24 cellular contexts compared by ENCODE assay signal in the genomic region with DNA sequence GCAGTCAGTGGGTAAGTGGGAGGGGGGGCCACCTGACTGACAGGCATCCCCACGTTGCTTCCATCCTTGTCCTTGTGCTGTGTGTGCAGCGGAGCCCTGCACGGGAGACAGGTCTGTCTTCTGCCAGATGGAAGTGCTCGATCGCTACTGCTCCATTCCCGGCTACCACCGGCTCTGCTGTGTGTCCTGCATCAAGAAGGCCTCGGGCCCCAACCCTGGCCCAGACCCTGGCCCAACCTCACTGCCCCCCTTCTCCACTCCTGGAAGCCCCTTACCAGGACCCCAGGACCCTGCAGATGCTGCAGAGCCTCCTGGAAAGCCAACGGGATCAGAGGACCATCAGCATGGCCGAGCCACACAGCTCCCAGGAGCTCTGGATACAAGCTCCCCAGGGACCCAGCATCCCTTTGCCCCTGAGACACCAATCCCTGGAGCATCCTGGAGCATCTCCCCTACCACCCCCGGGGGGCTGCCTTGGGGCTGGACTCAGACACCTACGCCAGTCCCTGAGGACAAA. TPM values are rescaled to one million over a fixed set of nuclear protein-coding genes. Genes with fewer than 3 reads are reported as not detected.
"Had no signal": no experiment of that assay in that cellular context is flagged by ENCODE, and none has a peak within 500 bp of the region (broad histone marks: within the 10 kb centered on the region; RNA-seq: fewer than 3 reads in every experiment).

No MANE protein-coding gene starts in this region.

- H3K9me3 Mint-ChIP-seq: activated naive CD4-positive, alpha-beta T cell treated with anti-CD3 and anti-CD28 coated beads, Interleukin-2, amount 50 U/mL, for 24 hours; immature natural killer cell had no signal

- H3K9me3 ChIP-seq: esophagus squamous epithelium, heart right ventricle, psoas muscle, stomach, vagina had no signal

- H3K36me3 Mint-ChIP-seq: activated naive CD4-positive, alpha-beta T cell treated with anti-CD3 and anti-CD28 coated beads, Interleukin-2, amount 50 U/mL, for 24 hours had no signal

- H3K36me3 ChIP-seq: esophagus squamous epithelium, heart right ventricle, stomach, vagina had no signal

- DNase-seq: activated CD4-positive, CD25-positive, alpha-beta regulatory T cell treated with anti-CD3 and anti-CD28 coated beads, Interleukin-2, amount 50 U/mL, for 72 hours; activated gamma-delta T cell; cerebellar nuclear complex; effector CD4-positive, alpha-beta T cell; esophagus squamous epithelium; heart right ventricle; immature natural killer cell; nephron progenitor cell; psoas muscle; small intestine; stimulated activated CD4-positive, alpha-beta T cell treated with anti-CD3 and anti-CD28 coated beads, Interleukin-4, amount 100 ng/mL, for 1 hour; stomach; trophoblast cell had no signal

- H3K27me3 ChIP-seq: esophagus squamous epithelium, vagina had no signal

- H3K4me3 Mint-ChIP-seq: activated naive CD4-positive, alpha-beta T cell treated with anti-CD3 and anti-CD28 coated beads, Interleukin-2, amount 50 U/mL, for 24 hours; activated T-cell treated with anti-CD3 and anti-CD28 coated beads, Interleukin-2, amount 50 U/mL, for 72 hours; immature natural killer cell; nephron progenitor cell had no signal

- H3K4me1 ChIP-seq: psoas muscle, vagina had no signal

- H3K27me3 Mint-ChIP-seq: activated naive CD4-positive, alpha-beta T cell treated with anti-CD3 and anti-CD28 coated beads, Interleukin-2, amount 50 U/mL, for 24 hours had no signal

- ATAC-seq: psoas muscle had no signal

- H3K27ac ChIP-seq: esophagus squamous epithelium, heart right ventricle, psoas muscle, stomach, vagina had no signal

- H3K27ac Mint-ChIP-seq: activated naive CD4-positive, alpha-beta T cell treated with anti-CD3 and anti-CD28 coated beads, Interleukin-2, amount 50 U/mL, for 24 hours; activated T-cell treated with anti-CD3 and anti-CD28 coated beads, Interleukin-2, amount 50 U/mL, for 72 hours; immature natural killer cell; nephron progenitor cell had no signal

- H3K4me3 ChIP-seq: esophagus squamous epithelium, heart right ventricle, psoas muscle, stomach, vagina had no signal

RNA-seq across cellular contexts. Expression of a gene that starts 24.8 kb away (rescaled TPM):
- total RNA-seq: activated CD8-positive, alpha-beta memory T cell treated with anti-CD3 and anti-CD28 coated beads for 36 hours; activated T-cell treated with anti-CD3 and anti-CD28 coated beads, Interleukin-2, amount 50 U/mL, for 72 hours; bronchial epithelial cell; endothelial cell of umbilical vein; esophagus squamous epithelium; heart right ventricle; liver; mesenteric fat pad; osteocyte; psoas muscle; right cardiac atrium; stomach; temporal lobe; vagina had no signal
- polyA plus RNA-seq: endothelial cell of umbilical vein, heart right ventricle, immature natural killer cell, liver, psoas muscle, small intestine, stomach had no signal
